ENCODE assay signal across 1 cellular context in genomic region chr11:15969701-15970329, GRCh38.
TF ChIP-seq lines count a peak whose summit lies in the region.

No MANE protein-coding gene starts in this region.

TF ChIP-seq in GM12878, 131 proteins besides CTCF, POLR2A, EP300 and RAD21 (continued from another document and continues in another):
- TF ChIP-seq SKIL (IDR thresholded peaks at IDR 0.05; ENCODE audit: low read depth, poor library complexity, severe bottlenecking) (peak; percentile 59), SMAD1 (IDR thresholded peaks at IDR 0.05; ENCODE audit: low read depth, partially characterized antibody) (no peak), ELK1 (IDR thresholded peaks at IDR 0.05; ENCODE audit: low read depth, low read length) (no peak), HDAC2 (IDR thresholded peaks at IDR 0.05) (no peak), NFIC (IDR thresholded peaks at IDR 0.05; ENCODE audit: low read depth, low read length) (peak; percentile 80; the same call in 1 of the 2 replicates), PML (IDR thresholded peaks at IDR 0.05; ENCODE audit: low read length) (no peak), IRF4 (IDR thresholded peaks at IDR 0.05; ENCODE audit: low read depth, low read length) (peak; percentile 74; the same call in 1 of the 2 replicates), CHD2 (IDR thresholded peaks at IDR 0.05; ENCODE audit: borderline replicate concordance, low read depth, low read length) (peak; percentile 58; the same call in 1 of the 2 replicates), RBBP5 (conservative IDR thresholded peaks at IDR 0.05) (no peak), ZBTB11 (CRISPR knock-in tag; IDR thresholded peaks at IDR 0.05) (no peak), MLLT1 (IDR thresholded peaks at IDR 0.05) (no peak), CREM (IDR thresholded peaks at IDR 0.05; ENCODE audit: low read depth) (peak; percentile 77; the same call in 1 of the 2 replicates), E2F8 (IDR thresholded peaks at IDR 0.05; ENCODE audit: low read depth, partially characterized antibody) (peak; percentile 65), NRF1 (conservative IDR thresholded peaks at IDR 0.05; ENCODE audit: low read depth, low read length) (no peak), TCF12 (IDR thresholded peaks at IDR 0.05; ENCODE audit: low read depth, low read length) (no peak), RELA (IDR thresholded peaks at IDR 0.05; ENCODE audit: borderline replicate concordance, partially characterized antibody) (no peak), ZNF687 (IDR thresholded peaks at IDR 0.05) (no peak), ATF3 (IDR thresholded peaks at IDR 0.05; ENCODE audit: borderline replicate concordance, extremely low read depth, low read depth, low read length) (no peak), ETV6 (conservative IDR thresholded peaks at IDR 0.05 in 1 of 2, IDR thresholded peaks at IDR 0.05 in 1 of 2; ENCODE audit: borderline replicate concordance in 1 of 2, low read depth in 1 of 2) (peak in 1 of 2 experiments; percentile 24; a peak in 1 of 4 replicates), ZSCAN29 (IDR thresholded peaks at IDR 0.05) (no peak), TBL1XR1 (IDR thresholded peaks at IDR 0.05; ENCODE audit: low read depth, low read length) (no peak), MEF2A (IDR thresholded peaks at IDR 0.05; ENCODE audit: insufficient read depth, low read depth, low read length) (0 out of 2 replicates have a peak, but pooled peaks have one; percentile 14), CBFB (IDR thresholded peaks at IDR 0.05; ENCODE audit: low read depth) (no peak), ZBTB4 (CRISPR knock-in tag; IDR thresholded peaks at IDR 0.05) (no peak), PAX8 (IDR thresholded peaks at IDR 0.05) (no peak), NBN (IDR thresholded peaks at IDR 0.05) (peak; percentile 72; the same call in 1 of the 2 replicates), FOXM1 (IDR thresholded peaks at IDR 0.05; ENCODE audit: low read depth, low read length) (peak; percentile 42; the same call in 1 of the 2 replicates), RUNX3 (IDR thresholded peaks at IDR 0.05; ENCODE audit: low read length) (peak; percentile 49; the same call in 1 of the 2 replicates), SIN3A (IDR thresholded peaks at IDR 0.05; ENCODE audit: low read depth, low read length) (no peak), RELB (IDR thresholded peaks at IDR 0.05; ENCODE audit: low read depth) (peak; percentile 50; the same call in 1 of the 2 replicates), SMAD5 (IDR thresholded peaks at IDR 0.05; ENCODE audit: low read depth) (no peak), SUZ12 (IDR thresholded peaks at IDR 0.05; ENCODE audit: unreplicated experiment) (no peak), YY1 (IDR thresholded peaks at IDR 0.05; ENCODE audit: low read depth, low read length) (no peak), ESRRA (IDR thresholded peaks at IDR 0.05; ENCODE audit: low read length) (no peak), RCOR1 (conservative IDR thresholded peaks at IDR 0.05; ENCODE audit: low read depth, low read length) (no peak)
